19 cellular contexts compared by ENCODE assay signal in genomic region chr11:44136176-44136945, GRCh38. TPM values are rescaled to one million over a fixed set of nuclear protein-coding genes. Genes with fewer than 3 reads are reported as not detected.
DNase-seq lines count a peak whose midpoint lies in the region; ATAC-seq, FAIRE-seq and TF ChIP-seq lines count a peak whose summit lies in the region.
"Had no signal": no experiment of that assay in that cellular context is flagged by ENCODE, and none has a peak within 500 bp of the region (broad histone marks: within the 10 kb centered on the region; RNA-seq: fewer than 3 reads in every experiment).

No MANE protein-coding gene starts in this region.

- no peaks in the 10 kb centered on the region for H3K9me3 Mint-ChIP-seq in astrocyte (ENCODE audit: unreplicated experiment)
- H3K9me3 Mint-ChIP-seq: CD8-positive, alpha-beta T cell had no signal

- peaks cover 24% of the 10 kb centered on the region for H3K4me1 Mint-ChIP-seq in astrocyte (ENCODE audit: low read depth, unreplicated experiment)

- FAIRE-seq in astrocyte (lab: Jason Lieb, UNC) = no peak
- peak; percentile 72 for FAIRE-seq in keratinocyte (lab: Jason Lieb, UNC)
- FAIRE-seq: D721Med, G401.6 had no signal

- H3K79me2 ChIP-seq in astrocyte (ENCODE audit: insufficient read depth, low read length) = no peaks in the 10 kb centered on the region
- H3K79me2 ChIP-seq in keratinocyte (ENCODE audit: control insufficient read depth, insufficient read depth, low read length) = no peaks in the 10 kb centered on the region

- no peak overlapping the region for H3K4me3 Mint-ChIP-seq in astrocyte (ENCODE audit: unreplicated experiment)
- H3K4me3 Mint-ChIP-seq: CD8-positive, alpha-beta T cell had no signal

- H2AFZ ChIP-seq in astrocyte (ENCODE audit: low read depth, low read length) (no peak overlapping the region), keratinocyte (ENCODE audit: control insufficient read depth, low read length) (no peak overlapping the region)

- ATAC-seq in stimulated activated naive CD8-positive, alpha-beta T cell treated with anti-CD3 and anti-CD28 coated beads, Interleukin-15, Interleukin-2, amounts not matched to agents 100 U/mL and 50 U/mL, for 24 hours = no peak
- ATAC-seq in activated CD4-positive, CD25-positive, alpha-beta regulatory T cell treated with anti-CD3 and anti-CD28 coated beads, Interleukin-2, amount 50 U/mL, for 24 hours = no peak
- ATAC-seq in GM21390 (IDR thresholded peaks at IDR 0.05; ENCODE audit: unreplicated experiment) = no peak
- ATAC-seq: CD8-positive, alpha-beta T cell; PC-3 had no signal

- H3K9me1 ChIP-seq in keratinocyte (ENCODE audit: control insufficient read depth, extremely low read depth, insufficient read depth, low read length) = no peaks in the 10 kb centered on the region

- no peak overlapping the region for H3K9ac ChIP-seq in astrocyte (ENCODE audit: low read length)
- H3K9ac ChIP-seq in keratinocyte (ENCODE audit: control insufficient read depth, extremely low read depth, insufficient read depth, low read length) = no peak overlapping the region

- H4K20me1 ChIP-seq in astrocyte (ENCODE audit: insufficient read depth, low read length) (no peaks in the 10 kb centered on the region), keratinocyte (ENCODE audit: control insufficient read depth, extremely low read depth, insufficient read depth, low read length) (no peaks in the 10 kb centered on the region)

- peak; percentile 14 for DNase-seq in LHCN-M2 (ENCODE audit: low read depth)
- peak; percentile 16 for DNase-seq in astrocyte (ENCODE audit: low read depth)
- no peak for DNase-seq in keratinocyte (ENCODE audit: low read depth, low spot score)
- no peak for DNase-seq in stimulated activated naive CD8-positive, alpha-beta T cell treated with anti-CD3 and anti-CD28 coated beads, Interleukin-15, Interleukin-2, amounts not matched to agents 100 U/mL and 50 U/mL, for 24 hours
- no peak for DNase-seq in GM19240 (ENCODE audit: insufficient read length, low spot score)
- DNase-seq: CD8-positive, alpha-beta T cell; DMS79; GOT3; KG1; NCI-H1048; NCI-H1436 treated with DMSO at 0.1 percent for 48 hours; NCI-H2029 treated with DMSO at 0.1 percent for 48 hours; NCI-H2171 treated with DMSO at 0.1 percent for 48 hours; NCI-H748 treated with DMSO at 0.1 percent for 48 hours; PC-3 had no signal

- H3K27me3 ChIP-seq in astrocyte (ENCODE audit: insufficient read depth, low read length) (no peaks in the 10 kb centered on the region), keratinocyte (ENCODE audit: control insufficient read depth, extremely low read depth, insufficient read depth, low read length) (no peaks in the 10 kb centered on the region)

- dilution Hi-C loops in keratinocyte (cut with MboI; ENCODE audit: extremely low pct_ligation_motif_present, low sequenced_read_pairs) = no loop called here

- H3K36me3 ChIP-seq in astrocyte (ENCODE audit: insufficient read depth, low read length) (no peaks in the 10 kb centered on the region), keratinocyte (ENCODE audit: control insufficient read depth in 2 of 2, extremely low read depth in 1 of 2, insufficient read depth in 2 of 2, low read length in 2 of 2) (peaks cover 11 to 15% of the 10 kb centered on the region in 2 experiments)

- H3K4me3 ChIP-seq in astrocyte (ENCODE audit: insufficient read depth, low read depth, low read length) (no peak overlapping the region), keratinocyte (ENCODE audit: control insufficient read depth in 2 of 3, extremely low read depth in 1 of 3, insufficient read depth in 2 of 3, low read depth in 1 of 3, low read length in 3 of 3) (no peak overlapping the region)

- peaks cover 6% of the 10 kb centered on the region for H3K4me1 ChIP-seq in astrocyte (ENCODE audit: insufficient read depth, low read length)
- H3K4me1 ChIP-seq in keratinocyte (ENCODE audit: control insufficient read depth, extremely low read depth, insufficient read depth, low read length) = peaks cover 3% of the 10 kb centered on the region

- H3K27ac ChIP-seq in astrocyte (ENCODE audit: low read depth, low read length) (no peak overlapping the region), keratinocyte (ENCODE audit: control insufficient read depth, insufficient read depth, low read length) (no peak overlapping the region)

- no peak for TF ChIP-seq CTCF in astrocyte (IDR thresholded peaks at IDR 0.05; ENCODE audit: insufficient read depth, low read depth, low read length)
- no peak for TF ChIP-seq CTCF in keratinocyte (optimal IDR thresholded peaks at IDR 0.05 in 1 of 3, IDR thresholded peaks at IDR 0.05 in 1 of 3, conservative IDR thresholded peaks at IDR 0.05 in 1 of 3; ENCODE audit: extremely low read depth in 1 of 3, insufficient read depth in 2 of 3, low read length in 3 of 3)

- H3K27ac Mint-ChIP-seq in astrocyte (ENCODE audit: unreplicated experiment) = peak overlapping the region; percentile 37
- H3K27ac Mint-ChIP-seq: CD8-positive, alpha-beta T cell had no signal

- no peaks in the 10 kb centered on the region for H3K9me3 ChIP-seq in astrocyte (ENCODE audit: insufficient read depth, low read depth, low read length)
- no peaks in the 10 kb centered on the region for H3K9me3 ChIP-seq in keratinocyte (ENCODE audit: control insufficient read depth, low read depth, low read length)

- H3K27me3 Mint-ChIP-seq in astrocyte (ENCODE audit: low read depth, unreplicated experiment) = no peaks in the 10 kb centered on the region

- H3K36me3 Mint-ChIP-seq in astrocyte (ENCODE audit: low read depth, unreplicated experiment) = no peaks in the 10 kb centered on the region

- no peak overlapping the region for H3K4me2 ChIP-seq in astrocyte (ENCODE audit: low read length)
- H3K4me2 ChIP-seq in keratinocyte (ENCODE audit: control insufficient read depth, extremely low read depth, insufficient read depth, low read depth, low read length) = no peak overlapping the region

RNA-seq across cellular contexts. Expression of gene EXT2, which starts 40.9 kb away (rescaled TPM):
- total RNA-seq in LHCN-M2 (2014; rRNA removed) = 71.4 and 82.3 TPM in 2 replicates
- polyA plus RNA-seq in LHCN-M2 (2012) = 39.6 TPM
- 67.4 and 67.7 TPM in 2 replicates for total RNA-seq in astrocyte
- 148 to 168 TPM (median 159 TPM) in 3 replicates for polyA plus RNA-seq in keratinocyte
- polyA plus RNA-seq in keratinocyte (2011; ENCODE audit: low read depth) = 86.4 TPM
- 65.6 and 89.2 TPM in 2 replicates for polyA plus RNA-seq in keratinocyte (2011; cell fraction: cytosol; rRNA removed)
- polyA plus RNA-seq in keratinocyte (2011; cell fraction: nucleus; rRNA removed) = 215 and 221 TPM in 2 replicates
- polyA plus RNA-seq in keratinocyte (2012; ENCODE audit: low replicate concordance) = 61.6 and 107 TPM in 2 replicates
- 168 to 241 TPM (median 203 TPM) in 3 replicates for polyA minus RNA-seq in keratinocyte
- 129 TPM for polyA minus RNA-seq in keratinocyte (2011; cell fraction: cytosol; rRNA and poly(A)+ RNA removed)
- polyA minus RNA-seq in keratinocyte (2011; cell fraction: nucleus; rRNA and poly(A)+ RNA removed) = 286 and 364 TPM in 2 replicates

Comparison
In these comparisons a context has a peak if more than half of its experiments do, and no peak if none do; other contexts are left out.
1. DNase-seq: peak in LHCN-M2 (single experiment) and astrocyte (single experiment); none in keratinocyte (single experiment), stimulated activated naive CD8-positive, alpha-beta T cell treated with anti-CD3 and anti-CD28 coated beads, Interleukin-15, Interleukin-2, amounts not matched to agents 100 U/mL and 50 U/mL, for 24 hours (single experiment) and GM19240 (single experiment).